ENCODE assay signal across 28 cellular contexts in genomic region chr11:15754221-15754620, GRCh38.
"Had no signal": no experiment of that assay in that cellular context is flagged by ENCODE, and none has a peak within 500 bp of the region (broad histone marks: within the 10 kb centered on the region; RNA-seq: fewer than 3 reads in every experiment).

No MANE protein-coding gene starts in this region.

- H3K27ac Mint-ChIP-seq: activated CD4-positive, alpha-beta memory T cell treated with anti-CD3 and anti-CD28 coated beads for 36 hours; activated CD8-positive, alpha-beta memory T cell treated with anti-CD3 and anti-CD28 coated beads, Interleukin-2, amount 10 ng/mL, durations not matched to agents 7 days and 5 days; activated CD8-positive, alpha-beta T cell treated with anti-CD3 and anti-CD28 coated beads, Interleukin-2, amount 10 ng/mL, durations not matched to agents 7 days and 5 days; activated naive CD4-positive, alpha-beta T cell treated with anti-CD3 and anti-CD28 coated beads, Interleukin-2, amount 50 U/mL, for 24 hours; activated naive CD8-positive, alpha-beta T cell treated with anti-CD3 and anti-CD28 coated beads for 36 hours; activated naive CD8-positive, alpha-beta T cell treated with anti-CD3 and anti-CD28 coated beads, Interleukin-2, amount 50 U/mL, for 24 hours; activated T-cell treated with anti-CD3 and anti-CD28 coated beads, Interleukin-2, amount 50 U/mL, for 24 hours; activated T-cell treated with anti-CD3 and anti-CD28 coated beads, Interleukin-2, amount 50 U/mL, for 72 hours; brain; endodermal cell had no signal

- H3K4me1 ChIP-seq: adrenal gland, ascending aorta, breast epithelium, esophagus muscularis mucosa had no signal

- H3K9me3 ChIP-seq: breast epithelium had no signal

- ATAC-seq: activated CD8-positive, alpha-beta memory T cell treated with anti-CD3 and anti-CD28 coated beads, Interleukin-2, amount 10 ng/mL, durations not matched to agents 7 days and 5 days; activated CD8-positive, alpha-beta T cell treated with anti-CD3 and anti-CD28 coated beads, Interleukin-2, amount 10 ng/mL, durations not matched to agents 7 days and 5 days; activated naive CD8-positive, alpha-beta T cell treated with anti-CD3 and anti-CD28 coated beads, Interleukin-2, amount 50 U/mL, for 24 hours; activated T-cell treated with anti-CD3 and anti-CD28 coated beads, Interleukin-2, amount 50 U/mL, for 72 hours had no signal

- H3K36me3 Mint-ChIP-seq: activated CD4-positive, alpha-beta memory T cell treated with anti-CD3 and anti-CD28 coated beads for 36 hours; activated CD8-positive, alpha-beta memory T cell treated with anti-CD3 and anti-CD28 coated beads, Interleukin-2, amount 10 ng/mL, durations not matched to agents 7 days and 5 days; activated naive CD4-positive, alpha-beta T cell treated with anti-CD3 and anti-CD28 coated beads, Interleukin-2, amount 50 U/mL, for 24 hours; activated naive CD8-positive, alpha-beta T cell treated with anti-CD3 and anti-CD28 coated beads for 36 hours had no signal

- H3K27me3 Mint-ChIP-seq: activated CD8-positive, alpha-beta memory T cell treated with anti-CD3 and anti-CD28 coated beads, Interleukin-2, amount 10 ng/mL, durations not matched to agents 7 days and 5 days; central memory CD8-positive, alpha-beta T cell had no signal

- H3K4me3 ChIP-seq: adrenal gland, ascending aorta, breast epithelium, coronary artery, dorsolateral prefrontal cortex, esophagus muscularis mucosa had no signal

- H3K36me3 ChIP-seq: adrenal gland, ascending aorta, breast epithelium, esophagus muscularis mucosa had no signal

- H3K27ac ChIP-seq: adrenal gland, ascending aorta, breast epithelium, coronary artery, dorsolateral prefrontal cortex, esophagus muscularis mucosa had no signal

- H3K4me3 Mint-ChIP-seq: activated CD4-positive, alpha-beta memory T cell treated with anti-CD3 and anti-CD28 coated beads for 36 hours; activated CD8-positive, alpha-beta memory T cell treated with anti-CD3 and anti-CD28 coated beads, Interleukin-2, amount 10 ng/mL, durations not matched to agents 7 days and 5 days; activated CD8-positive, alpha-beta T cell treated with anti-CD3 and anti-CD28 coated beads, Interleukin-2, amount 10 ng/mL, durations not matched to agents 7 days and 5 days; activated naive CD4-positive, alpha-beta T cell treated with anti-CD3 and anti-CD28 coated beads for 36 hours; activated naive CD4-positive, alpha-beta T cell treated with anti-CD3 and anti-CD28 coated beads, Interleukin-2, amount 50 U/mL, for 24 hours; activated naive CD8-positive, alpha-beta T cell treated with anti-CD3 and anti-CD28 coated beads for 36 hours; activated naive CD8-positive, alpha-beta T cell treated with anti-CD3 and anti-CD28 coated beads, Interleukin-2, amount 50 U/mL, for 24 hours; activated T-cell treated with anti-CD3 and anti-CD28 coated beads, Interleukin-2, amount 50 U/mL, for 24 hours; activated T-cell treated with anti-CD3 and anti-CD28 coated beads, Interleukin-2, amount 50 U/mL, for 72 hours; brain; central memory CD8-positive, alpha-beta T cell; dendritic cell treated with granulocyte-macrophage colony-stimulating factor and Interleukin-4, amounts not matched to agents 40 ng/mL and 50 ng/mL, for 4 days; endodermal cell had no signal

- H3K27me3 ChIP-seq: adrenal gland, ascending aorta, breast epithelium had no signal

- H3K9me3 Mint-ChIP-seq: activated CD4-positive, alpha-beta memory T cell treated with anti-CD3 and anti-CD28 coated beads for 36 hours had no signal

- DNase-seq: activated CD4-positive, alpha-beta memory T cell treated with anti-CD3 and anti-CD28 coated beads for 36 hours; activated CD4-positive, alpha-beta T cell treated with anti-CD3 and anti-CD28 coated beads for 48 hours; activated CD8-positive, alpha-beta memory T cell treated with anti-CD3 and anti-CD28 coated beads, Interleukin-2, amount 10 ng/mL, durations not matched to agents 7 days and 5 days; activated CD8-positive, alpha-beta memory T cell treated with anti-CD3 and anti-CD28 coated beads, Interleukin-2, amount 50 U/mL, for 48 hours; activated CD8-positive, alpha-beta T cell treated with anti-CD3 and anti-CD28 coated beads, Interleukin-2, amount 10 ng/mL, durations not matched to agents 7 days and 5 days; activated effector memory CD4-positive, alpha-beta T cell treated with anti-CD3 and anti-CD28 coated beads, Interleukin-2, amount 50 U/mL, for 16 hours; activated naive CD4-positive, alpha-beta T cell treated with anti-CD3 and anti-CD28 coated beads for 36 hours; activated naive CD8-positive, alpha-beta T cell treated with anti-CD3 and anti-CD28 coated beads for 36 hours; activated naive CD8-positive, alpha-beta T cell treated with anti-CD3 and anti-CD28 coated beads, Interleukin-2, amount 50 U/mL, for 24 hours; activated T-cell treated with anti-CD3 and anti-CD28 coated beads for 4 hours; activated T-cell treated with anti-CD3 and anti-CD28 coated beads, Interleukin-2, amount 50 U/mL, for 24 hours; activated T-cell treated with anti-CD3 and anti-CD28 coated beads, Interleukin-2, amount 50 U/mL, for 72 hours; adrenal gland; dorsolateral prefrontal cortex; effector memory CD4-positive, alpha-beta T cell; endodermal cell; erythroblast; head of caudate nucleus; hippocampal formation; T-helper 2 cell had no signal

- H3K4me1 Mint-ChIP-seq: activated CD8-positive, alpha-beta memory T cell treated with anti-CD3 and anti-CD28 coated beads, Interleukin-2, amount 10 ng/mL, durations not matched to agents 7 days and 5 days; activated naive CD4-positive, alpha-beta T cell treated with anti-CD3 and anti-CD28 coated beads, Interleukin-2, amount 50 U/mL, for 24 hours; activated naive CD8-positive, alpha-beta T cell treated with anti-CD3 and anti-CD28 coated beads for 36 hours; activated naive CD8-positive, alpha-beta T cell treated with anti-CD3 and anti-CD28 coated beads, Interleukin-2, amount 50 U/mL, for 24 hours; central memory CD8-positive, alpha-beta T cell had no signal
